ENCODE assay signal across 9 cellular contexts in genomic region chr14:69879175-69880047, GRCh38. TPM values are rescaled to one million over a fixed set of nuclear protein-coding genes. Genes with fewer than 3 reads are reported as not detected.
DNase-seq lines count a peak whose midpoint lies in the region; ATAC-seq, FAIRE-seq and TF ChIP-seq lines count a peak whose summit lies in the region.
"Had no signal": no experiment of that assay in that cellular context is flagged by ENCODE, and none has a peak within 500 bp of the region (broad histone marks: within the 10 kb centered on the region; RNA-seq: fewer than 3 reads in every experiment).

Gene SMOC1 (plus strand): TSS chr14:69879416. CDS start chr14:69879679, 263 bp downstream.

- peak; percentile 97 for DNase-seq in H7
- DNase-seq in NCI-H510A (lab: John Stamatoyannopoulos, UW): peak; percentile 73
- peak; percentile 23 for DNase-seq in cerebellar cortex (ENCODE audit: low spot score)
- peak; percentile 84 for DNase-seq in HepG2 (ENCODE audit: low spot score)
- DNase-seq in stimulated activated naive CD8-positive, alpha-beta T cell treated with anti-CD3 and anti-CD28 coated beads, Interleukin-15, Interleukin-2, amounts not matched to agents 100 U/mL and 50 U/mL, for 24 hours: peak; percentile 49
- DNase-seq in NCI-H1048 (lab: John Stamatoyannopoulos, UW): no peak

- TF ChIP-seq RAD21 in HepG2 (CRISPR knock-in tag; IDR thresholded peaks at IDR 0.05): peak; percentile 65

- 1% methylated on average over 17 of the region's 67 CpGs for WGBS in HepG2 (ENCODE audit: low lambda C conversion rate)

- no peaks in the 10 kb centered on the region for H3K9me3 ChIP-seq in HepG2 (ENCODE audit: low read length)
- H3K9me3 ChIP-seq: ovary had no signal

- peak; percentile 97 to 98 for TF ChIP-seq POLR2A in HepG2 (IDR thresholded peaks at IDR 0.05; ENCODE audit: insufficient read depth in 1 of 2, low read depth in 2 of 2, low read length in 2 of 2)

- H3K36me3 ChIP-seq in H7 (replicated peaks; ENCODE audit: control insufficient read depth, insufficient read depth, low read length) (no peaks in the 10 kb centered on the region), HepG2 (replicated peaks in 1 of 2; ENCODE audit: control insufficient read depth in 1 of 2, insufficient read depth in 2 of 2, low read length in 2 of 2) (no peaks in the 10 kb centered on the region)
- H3K36me3 ChIP-seq: ovary had no signal

- intact Hi-C loops in HepG2 (cut with micrococcal nuclease; ENCODE audit: unreplicated experiment): loop anchor here (1.0 to 10.0 kb wide), 3 partner anchors 9 to 65 kb away; no protein-coding TSS in a partner anchor

- no peaks in the 10 kb centered on the region; the same call in none of the 2 replicates for H4K20me1 ChIP-seq in HepG2 (ENCODE audit: insufficient read depth, low read length)

- H3K4me3 ChIP-seq in H7 (ENCODE audit: insufficient read depth, low read depth, low read length): peak within 1 kb of the TSS; percentile 52
- H3K4me3 ChIP-seq in HepG2 (replicated peaks in 1 of 3; ENCODE audit: insufficient read depth in 1 of 3, low read depth in 2 of 3, low read length in 3 of 3): peak within 1 kb of the TSS; percentile 76 to 91 (median 90)
- H3K4me3 ChIP-seq: ovary had no signal

- peak within 1 kb of the TSS; percentile 75 for H3K4me2 ChIP-seq in HepG2 (ENCODE audit: low read depth, low read length)

- H3K4me1 ChIP-seq in HepG2 (ENCODE audit: insufficient read depth, low read length): peaks cover 68% of the 10 kb centered on the region

- peaks cover 46% of the 10 kb centered on the region for H3K79me2 ChIP-seq in HepG2 (ENCODE audit: insufficient read depth, low read length)

- POLR2A ChIA-PET in HepG2 (lab: Yijun Ruan, JAX): interaction anchor here (0.6 to 4.1 kb wide), 45 partner anchors 8 to 376 kb away, joined by 3 to 148 read pairs (median 5); partner anchors contain the start of gene SRSF5

- peak within 1 kb of the TSS; percentile 71 for H3K27ac ChIP-seq in HepG2 (ENCODE audit: extremely low read length, insufficient read depth, low read length)
- H3K27ac ChIP-seq: ovary had no signal

- peak within 1 kb of the TSS; percentile 79 for H3K9ac ChIP-seq in HepG2 (ENCODE audit: insufficient read depth, low read depth, low read length)

- no TSS peak for BruUV-seq in HepG2 (replicated peaks; lab: Mats Ljungman, UMichigan)

- TF ChIP-seq CTCF in HepG2 (CRISPR knock-in tag; IDR thresholded peaks at IDR 0.05): peak; percentile 14

- in situ Hi-C loops in HepG2 (cut with HindIII; ENCODE audit: extremely low pct_ligation_motif_present, low pct_unique_long_range_greater_than_20kb): no loop called here

- peaks cover 37% of the 10 kb centered on the region for H3K27me3 ChIP-seq in H7 (ENCODE audit: control insufficient read depth, insufficient read depth, low read length)
- H3K27me3 ChIP-seq in HepG2 (ENCODE audit: control insufficient read depth in 1 of 2, insufficient read depth in 2 of 2, low read length in 2 of 2): no peaks in the 10 kb centered on the region; a peak in 1 of 5 replicates
- H3K27me3 ChIP-seq: ovary had no signal

- FAIRE-seq in HepG2 (lab: Jason Lieb, UNC): peak; percentile 61

- no peak within 1 kb of the TSS for H2AFZ ChIP-seq in HepG2 (ENCODE audit: low read length)

- CTCF ChIA-PET in HepG2 (lab: Yijun Ruan, JAX; ENCODE audit: low intra/inter-chr PET ratio, low total read pairs): no interaction called here

- TF ChIP-seq EP300 in HepG2 (IDR thresholded peaks at IDR 0.05; ENCODE audit: low read depth in 2 of 2, low read length in 2 of 2): 0 out of 4 replicates have a peak, but pooled peaks of 1 of the 2 experiments have one; percentile 12
- no peak for TF ChIP-seq EP300 in HepG2 (CRISPR knock-in tag; IDR thresholded peaks at IDR 0.05; ENCODE audit: borderline replicate concordance)

- ATAC-seq in HepG2: peak; percentile 91
- ATAC-seq in stimulated activated naive CD8-positive, alpha-beta T cell treated with anti-CD3 and anti-CD28 coated beads, Interleukin-15, Interleukin-2, amounts not matched to agents 100 U/mL and 50 U/mL, for 24 hours: peak; percentile 36
- ATAC-seq in activated CD4-positive, CD25-positive, alpha-beta regulatory T cell treated with anti-CD3 and anti-CD28 coated beads, Interleukin-2, amount 50 U/mL, for 24 hours: no peak
- ATAC-seq in HG03457 (IDR thresholded peaks at IDR 0.05; ENCODE audit: unreplicated experiment): no peak

TF ChIP-seq in HepG2, 621 proteins besides CTCF, POLR2A, EP300 and RAD21 (continues in another document):
- TF ChIP-seq BORCS8-MEF2B (CRISPR knock-in tag; IDR thresholded peaks at IDR 0.05) (0 out of 2 replicates have a peak, but pooled peaks have one; percentile 34), CCAR2 (optimal IDR thresholded peaks at IDR 0.05; ENCODE audit: low read depth, low read length) (no peak), TBP (CRISPR knock-in tag; IDR thresholded peaks at IDR 0.05) (no peak), ATF2 (CRISPR knock-in tag; IDR thresholded peaks at IDR 0.05) (no peak), ZNF670 (CRISPR knock-in tag; IDR thresholded peaks at IDR 0.05; ENCODE audit: borderline replicate concordance) (peak; percentile 83; the same call in 1 of the 2 replicates), GABPB1 (CRISPR knock-in tag; IDR thresholded peaks at IDR 0.05) (peak; percentile 71), RFXANK (CRISPR knock-in tag; IDR thresholded peaks at IDR 0.05) (no peak), KLF13 (CRISPR knock-in tag; IDR thresholded peaks at IDR 0.05) (no peak), TIGD3 (CRISPR knock-in tag; IDR thresholded peaks at IDR 0.05; ENCODE audit: borderline replicate concordance) (no peak), ISL2 (CRISPR knock-in tag; IDR thresholded peaks at IDR 0.05) (no peak), ZNF816 (CRISPR knock-in tag; IDR thresholded peaks at IDR 0.05; ENCODE audit: borderline replicate concordance) (no peak), CHD2 (IDR thresholded peaks at IDR 0.05; ENCODE audit: low read depth, low read length) (no peak), ZNF263 (CRISPR knock-in tag; IDR thresholded peaks at IDR 0.05) (peak; percentile 75; the same call in 1 of the 2 replicates), POLR2G (IDR thresholded peaks at IDR 0.05; ENCODE audit: low read depth, low read length) (peak; percentile 99), XBP1 (CRISPR knock-in tag; IDR thresholded peaks at IDR 0.05) (no peak), PPARG (CRISPR knock-in tag; conservative IDR thresholded peaks at IDR 0.05) (no peak), TGIF2 (CRISPR knock-in tag; IDR thresholded peaks at IDR 0.05) (no peak), ZNF713 (CRISPR knock-in tag; IDR thresholded peaks at IDR 0.05) (no peak)

RNA-seq across cellular contexts. Expression of gene SMOC1, which starts in this region (rescaled TPM):
- total RNA-seq in H7 (2014; rRNA removed; shearing (Covaris generic)): 0.11 and 0.14 TPM in 2 replicates
- 7.3 and 17.8 TPM in 2 replicates for total RNA-seq in HepG2 (2016; rRNA removed; fragmentation: Illumina TruSeq; extraction: Trizol)
- 9.0 and 10.2 TPM in 2 replicates for total RNA-seq in HepG2 (2016; cell fraction: cytosol; rRNA removed; fragmentation: Illumina TruSeq; extraction: Trizol; ENCODE audit: low read depth)
- 6.2 and 18.0 TPM in 2 replicates for total RNA-seq in HepG2 (2016; cell fraction: insoluble cytoplasmic fraction; rRNA removed; fragmentation: Illumina TruSeq; extraction: Trizol)
- total RNA-seq in HepG2 (2016; cell fraction: membrane; rRNA removed; fragmentation: Illumina TruSeq; extraction: Trizol): 6.9 and 8.3 TPM in 2 replicates
- 20.7 and 28.1 TPM in 2 replicates for total RNA-seq in HepG2 (2016; cell fraction: nucleus; rRNA removed; fragmentation: Illumina TruSeq; extraction: Trizol)
- 35.6 and 42.1 TPM in 2 replicates for polyA plus RNA-seq in HepG2 (2011; rRNA removed)
- polyA plus RNA-seq in HepG2 (2011; cell fraction: cytosol; rRNA removed): 32.2 and 39.1 TPM in 2 replicates
- polyA plus RNA-seq in HepG2 (2011; cell fraction: nucleus; rRNA removed): 47.2 and 50.5 TPM in 2 replicates
- 31.2 and 40.4 TPM in 2 replicates for polyA plus RNA-seq in HepG2 (2012)
- 2.0 and 2.9 TPM in 2 replicates for polyA plus RNA-seq in HepG2 (2016; cell fraction: cytosol; fragmentation: Illumina TruSeq; extraction: Trizol; ENCODE audit: low read depth)
- polyA plus RNA-seq in HepG2 (2016; cell fraction: insoluble cytoplasmic fraction; fragmentation: Illumina TruSeq; extraction: Trizol; ENCODE audit: low read depth): 11.7 and 14.0 TPM in 2 replicates
- polyA plus RNA-seq in HepG2 (2016; cell fraction: membrane; fragmentation: Illumina TruSeq; extraction: Trizol; ENCODE audit: low read depth): 3.9 TPM in 2 replicates
- polyA plus RNA-seq in HepG2 (2016; cell fraction: nucleus; fragmentation: Illumina TruSeq; extraction: Trizol; ENCODE audit: insufficient read depth, low read depth): 47.9 and 54.1 TPM in 2 replicates
- 31.7 and 106 TPM in 2 replicates for polyA minus RNA-seq in HepG2 (2011; rRNA and poly(A)+ RNA removed; ENCODE audit: low replicate concordance)
- 26.9 and 29.0 TPM in 2 replicates for polyA minus RNA-seq in HepG2 (2011; cell fraction: cytosol; rRNA and poly(A)+ RNA removed)
- 31.0 and 31.3 TPM in 2 replicates for polyA minus RNA-seq in HepG2 (2011; cell fraction: nucleus; rRNA and poly(A)+ RNA removed)

Comparison
In these comparisons a context has a peak if more than half of its experiments do, and no peak if none do; other contexts are left out.
1. Peak in DNase-seq and H3K4me3 ChIP-seq in H7; RNA of the gene not detected or under 1 TPM.
2. ATAC-seq: peak in HepG2 (single experiment) and stimulated activated naive CD8-positive, alpha-beta T cell treated with anti-CD3 and anti-CD28 coated beads, Interleukin-15, Interleukin-2, amounts not matched to agents 100 U/mL and 50 U/mL, for 24 hours (single experiment); none in activated CD4-positive, CD25-positive, alpha-beta regulatory T cell treated with anti-CD3 and anti-CD28 coated beads, Interleukin-2, amount 50 U/mL, for 24 hours (0 of 2) and HG03457 (single experiment).